In the genomic region with DNA sequence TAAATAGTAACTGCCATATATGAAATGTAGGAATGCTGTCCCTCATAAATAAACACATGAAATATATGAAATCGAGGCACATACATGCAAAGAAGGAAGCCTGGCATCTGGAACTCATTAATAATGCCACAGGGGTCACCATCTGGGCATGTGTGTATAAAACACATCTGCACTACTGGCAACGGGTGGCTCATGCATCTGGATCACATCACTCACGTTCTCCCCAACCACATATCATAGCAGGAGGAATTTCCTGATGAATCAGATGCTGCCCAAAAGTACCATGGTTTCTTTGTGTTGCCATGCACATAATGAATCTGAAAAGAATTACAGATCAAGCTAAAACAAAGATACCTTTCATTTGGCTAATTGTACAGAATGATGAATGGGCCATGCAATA, we compare ENCODE assay signal across 12 cellular contexts. TPM values are rescaled to one million over a fixed set of nuclear protein-coding genes. Genes with fewer than 3 reads are reported as not detected.
A peak's percentile ranks its signal among the peaks of the same experiment; 100 is the strongest.
DNase-seq lines count a peak whose midpoint lies in the region; ATAC-seq and TF ChIP-seq lines count a peak whose summit lies in the region.
"Had no signal": no experiment of that assay in that cellular context is flagged by ENCODE, and none has a peak within 500 bp of the region (broad histone marks: within the 10 kb centered on the region; RNA-seq: fewer than 3 reads in every experiment).

No MANE protein-coding gene starts in this region.

- in situ Hi-C loops in brain microvascular endothelial cell (cut with HindIII; ENCODE audit: low pct_ligation_motif_present, low sequenced_read_pairs), result no loop called here

- no peak for TF ChIP-seq CTCF in brain microvascular endothelial cell (IDR thresholded peaks at IDR 0.05; ENCODE audit: low read depth, low read length, missing control alignments)

- peaks cover 0 to 1% (median 0%) of the 10 kb centered on the region in 4 donors for H3K4me1 Mint-ChIP-seq in CD4-positive, alpha-beta memory T cell
- no peaks in the 10 kb centered on the region for H3K4me1 Mint-ChIP-seq in effector memory CD8-positive, alpha-beta T cell (ENCODE audit: low read depth in 2 of 2)

- peak overlapping the region; percentile 58 to 91 (median 83); a peak in 21 of 22 replicates for H3K4me2 ChIP-seq in BLaER1 treated with 17β-estradiol and CSF1 and Interleukin-3, amounts not matched to agents 10 nM and 100 nM

- no peaks in the 10 kb centered on the region for H3K9me3 Mint-ChIP-seq in CD4-positive, alpha-beta memory T cell
- no peaks in the 10 kb centered on the region for H3K9me3 Mint-ChIP-seq in effector memory CD8-positive, alpha-beta T cell
- H3K9me3 Mint-ChIP-seq: activated T-helper 1 cell treated with anti-CD3 and anti-CD28 coated beads, Interleukin-12 subunit alpha, Interleukin-12 subunit beta, Interleukin-2, Interleukin-4 antibody, amounts not matched to agents 30 ng/mL and 10 ng/mL and 1 ng/mL, durations not matched to agents 14 hours and 24 hours and 36 hours had no signal

- no peak overlapping the region; a peak in 1 of 20 replicates for H3K4me3 ChIP-seq in BLaER1 treated with 17β-estradiol and CSF1 and Interleukin-3, amounts not matched to agents 10 nM and 100 nM
- H3K4me3 ChIP-seq in brain microvascular endothelial cell (ENCODE audit: low read depth, low read length), result no peak overlapping the region
- H3K4me3 ChIP-seq in CD4-positive, alpha-beta memory T cell (ENCODE audit: low read length in 2 of 2), result no peak overlapping the region

- H3K27ac ChIP-seq in BLaER1 treated with 17β-estradiol and CSF1 and Interleukin-3, amounts not matched to agents 10 nM and 100 nM, result peak overlapping the region; percentile 42 to 81 (median 74); a peak in 19 of 22 replicates
- peak overlapping the region; percentile 23 for H3K27ac ChIP-seq in brain microvascular endothelial cell
- H3K27ac ChIP-seq in caudate nucleus (ENCODE audit: low read depth, low read length), result no peak overlapping the region
- H3K27ac ChIP-seq in CD4-positive, alpha-beta memory T cell (ENCODE audit: low read depth, low read length), result no peak overlapping the region

- POLR2A ChIA-PET in CD4-positive, alpha-beta memory T cell (lab: Charles Lee; ENCODE audit: partially characterized antibody), result no interaction called here

- peaks cover 64 to 98% (median 80%) of the 10 kb centered on the region in 10 experiments for H3K4me1 ChIP-seq in BLaER1 treated with 17β-estradiol and CSF1 and Interleukin-3, amounts not matched to agents 10 nM and 100 nM
- H3K4me1 ChIP-seq in CD4-positive, alpha-beta memory T cell (ENCODE audit: insufficient read depth, low read length), result no peaks in the 10 kb centered on the region

- H3K36me3 Mint-ChIP-seq in CD4-positive, alpha-beta memory T cell, result no peaks in the 10 kb centered on the region
- H3K36me3 Mint-ChIP-seq in effector memory CD8-positive, alpha-beta T cell (ENCODE audit: insufficient read depth), result no peaks in the 10 kb centered on the region
- H3K36me3 Mint-ChIP-seq: WTC11 had no signal

- DNase-seq in M059J (ENCODE audit: low read depth) (peak; percentile 88), brain microvascular endothelial cell (peak; percentile 79), myocyte (ENCODE audit: low read depth) (peak; percentile 73), NOMO-1 treated with dmso at 0.1 percent for 144 hours (lab: John Stamatoyannopoulos, UW; ENCODE audit: unreplicated experiment) (no peak), caudate nucleus (lab: John Stamatoyannopoulos, UW) (no peak)
- DNase-seq in CD4-positive, alpha-beta memory T cell, result no peak
- no peak for DNase-seq in effector memory CD8-positive, alpha-beta T cell
- DNase-seq: RPMI8226; stimulated activated CD4-positive, alpha-beta T cell treated with anti-CD3 and anti-CD28 coated beads, Interleukin-12 subunit alpha, Interleukin-12 subunit beta, amount 100 ng/mL, for 4 hours had no signal

- intact Hi-C loops in CD4-positive, alpha-beta memory T cell (cut with micrococcal nuclease), result no loop called here

- peaks cover 0 to 16% (median 10%) of the 10 kb centered on the region in 11 experiments; a peak in 10 of 22 replicates for H3K9me3 ChIP-seq in BLaER1 treated with 17β-estradiol and CSF1 and Interleukin-3, amounts not matched to agents 10 nM and 100 nM (replicated peaks in 1 of 11)
- H3K9me3 ChIP-seq in CD4-positive, alpha-beta memory T cell (ENCODE audit: control insufficient read depth in 1 of 2, low read length in 2 of 2), result no peaks in the 10 kb centered on the region

- H3K36me3 ChIP-seq in BLaER1 treated with 17β-estradiol and CSF1 and Interleukin-3, amounts not matched to agents 10 nM and 100 nM, result no peaks in the 10 kb centered on the region
- H3K36me3 ChIP-seq in brain microvascular endothelial cell (replicated peaks), result no peaks in the 10 kb centered on the region
- no peaks in the 10 kb centered on the region for H3K36me3 ChIP-seq in CD4-positive, alpha-beta memory T cell (ENCODE audit: insufficient read depth, low read length)

- peaks cover 5% of the 10 kb centered on the region in 2 donors for H3K27me3 Mint-ChIP-seq in CD4-positive, alpha-beta memory T cell
- peaks cover 11 to 13% of the 10 kb centered on the region in 2 donors for H3K27me3 Mint-ChIP-seq in effector memory CD8-positive, alpha-beta T cell

- CTCF ChIA-PET in CD4-positive, alpha-beta memory T cell (lab: Charles Lee; ENCODE audit: partially characterized antibody), result no interaction called here

- peak overlapping the region in 4 of 11 experiments; percentile 20 to 64 (median 40); a peak in 4 of 22 replicates for H3K9ac ChIP-seq in BLaER1 treated with 17β-estradiol and CSF1 and Interleukin-3, amounts not matched to agents 10 nM and 100 nM

- H3K27ac Mint-ChIP-seq in CD4-positive, alpha-beta memory T cell, result peak overlapping the region in 1 of 7 donors; percentile 38
- no peak overlapping the region for H3K27ac Mint-ChIP-seq in effector memory CD8-positive, alpha-beta T cell
- H3K27ac Mint-ChIP-seq: activated T-helper 1 cell treated with anti-CD3 and anti-CD28 coated beads, Interleukin-12 subunit alpha, Interleukin-12 subunit beta, Interleukin-2, Interleukin-4 antibody, amounts not matched to agents 30 ng/mL and 10 ng/mL and 1 ng/mL, durations not matched to agents 14 hours and 24 hours and 36 hours; WTC11 had no signal

- H3K4me3 Mint-ChIP-seq in CD4-positive, alpha-beta memory T cell, result no peak overlapping the region
- H3K4me3 Mint-ChIP-seq in effector memory CD8-positive, alpha-beta T cell, result no peak overlapping the region
- H3K4me3 Mint-ChIP-seq: activated T-helper 1 cell treated with anti-CD3 and anti-CD28 coated beads, Interleukin-12 subunit alpha, Interleukin-12 subunit beta, Interleukin-2, Interleukin-4 antibody, amounts not matched to agents 30 ng/mL and 10 ng/mL and 1 ng/mL, durations not matched to agents 14 hours and 24 hours and 36 hours; WTC11 had no signal

- ATAC-seq in effector memory CD8-positive, alpha-beta T cell (replicated peaks), result no peak
- ATAC-seq: WTC11 had no signal

- no peaks in the 10 kb centered on the region for H4K20me1 ChIP-seq in BLaER1 treated with 17β-estradiol and CSF1 and Interleukin-3, amounts not matched to agents 10 nM and 100 nM

- no peaks in the 10 kb centered on the region for H3K27me3 ChIP-seq in BLaER1 treated with 17β-estradiol and CSF1 and Interleukin-3, amounts not matched to agents 10 nM and 100 nM
- no peaks in the 10 kb centered on the region for H3K27me3 ChIP-seq in brain microvascular endothelial cell (replicated peaks)
- H3K27me3 ChIP-seq in CD4-positive, alpha-beta memory T cell (ENCODE audit: insufficient read depth, low read length), result no peaks in the 10 kb centered on the region

RNA-seq across cellular contexts. Expression of a gene that starts 28.6 kb away (rescaled TPM):
- total RNA-seq in M059J (2014; rRNA removed; shearing (Covaris generic)), result 1.2 TPM in 1 of 2 replicates, not detected in the other
- total RNA-seq in myocyte, result not detected in 2 replicates
- polyA plus RNA-seq in myocyte (2012), result not detected
- total RNA-seq in CD4-positive, alpha-beta memory T cell, result under 1 TPM; 0.67 TPM
- under 1 TPM; 0.24 to 0.59 TPM for polyA plus RNA-seq in CD4-positive, alpha-beta memory T cell
- total RNA-seq: activated T-helper 1 cell treated with anti-CD3 and anti-CD28 coated beads, Interleukin-12 subunit alpha, Interleukin-12 subunit beta, Interleukin-2, Interleukin-4 antibody, amounts not matched to agents 30 ng/mL and 10 ng/mL and 1 ng/mL, durations not matched to agents 14 hours and 24 hours and 36 hours had no signal

RNA-seq across cellular contexts. Expression of a gene that starts 47.2 kb away (rescaled TPM):
- total RNA-seq in M059J (2014; rRNA removed; shearing (Covaris generic)), result 4.8 and 6.3 TPM in 2 replicates
- total RNA-seq in myocyte, result 0.47 TPM in 1 of 2 replicates, not detected in the other
- polyA plus RNA-seq in myocyte (2012), result not detected
- 1 to 10 TPM; 3.5 to 3.9 TPM for total RNA-seq in CD4-positive, alpha-beta memory T cell
- 1 to 10 TPM; 1.3 to 3.0 TPM for polyA plus RNA-seq in CD4-positive, alpha-beta memory T cell

RNA-seq across cellular contexts. Expression of a gene that starts 57.6 kb away (rescaled TPM):
- 11.1 and 11.9 TPM in 2 replicates for total RNA-seq in M059J (2014; rRNA removed; shearing (Covaris generic))
- not detected in 2 replicates for total RNA-seq in myocyte
- not detected for polyA plus RNA-seq in myocyte (2012)
- total RNA-seq in CD4-positive, alpha-beta memory T cell, result not detected
- not detected for polyA plus RNA-seq in CD4-positive, alpha-beta memory T cell
- total RNA-seq: activated T-helper 1 cell treated with anti-CD3 and anti-CD28 coated beads, Interleukin-12 subunit alpha, Interleukin-12 subunit beta, Interleukin-2, Interleukin-4 antibody, amounts not matched to agents 30 ng/mL and 10 ng/mL and 1 ng/mL, durations not matched to agents 14 hours and 24 hours and 36 hours had no signal

Comparison
In these comparisons a context has a peak if more than half of its experiments do, and no peak if none do; other contexts are left out.
1. H3K27ac ChIP-seq: peak in BLaER1 treated with 17β-estradiol and CSF1 and Interleukin-3, amounts not matched to agents 10 nM and 100 nM (11 of 11) and brain microvascular endothelial cell (single experiment); none in caudate nucleus (single experiment) and CD4-positive, alpha-beta memory T cell (single experiment).
2. DNase-seq: peak in M059J (single experiment), brain microvascular endothelial cell (single experiment) and myocyte (single experiment); none in NOMO-1 treated with dmso at 0.1 percent for 144 hours (single experiment), caudate nucleus (0 of 61), CD4-positive, alpha-beta memory T cell (0 of 5) and effector memory CD8-positive, alpha-beta T cell (0 of 3).
3. RNA of a gene that starts 57.6 kb away (total RNA-seq): 11.1 to 11.9 TPM in M059J; not detected in myocyte and not detected in CD4-positive, alpha-beta memory T cell; every median in the first group is over 10 times any median in the second.